In the genomic region with DNA sequence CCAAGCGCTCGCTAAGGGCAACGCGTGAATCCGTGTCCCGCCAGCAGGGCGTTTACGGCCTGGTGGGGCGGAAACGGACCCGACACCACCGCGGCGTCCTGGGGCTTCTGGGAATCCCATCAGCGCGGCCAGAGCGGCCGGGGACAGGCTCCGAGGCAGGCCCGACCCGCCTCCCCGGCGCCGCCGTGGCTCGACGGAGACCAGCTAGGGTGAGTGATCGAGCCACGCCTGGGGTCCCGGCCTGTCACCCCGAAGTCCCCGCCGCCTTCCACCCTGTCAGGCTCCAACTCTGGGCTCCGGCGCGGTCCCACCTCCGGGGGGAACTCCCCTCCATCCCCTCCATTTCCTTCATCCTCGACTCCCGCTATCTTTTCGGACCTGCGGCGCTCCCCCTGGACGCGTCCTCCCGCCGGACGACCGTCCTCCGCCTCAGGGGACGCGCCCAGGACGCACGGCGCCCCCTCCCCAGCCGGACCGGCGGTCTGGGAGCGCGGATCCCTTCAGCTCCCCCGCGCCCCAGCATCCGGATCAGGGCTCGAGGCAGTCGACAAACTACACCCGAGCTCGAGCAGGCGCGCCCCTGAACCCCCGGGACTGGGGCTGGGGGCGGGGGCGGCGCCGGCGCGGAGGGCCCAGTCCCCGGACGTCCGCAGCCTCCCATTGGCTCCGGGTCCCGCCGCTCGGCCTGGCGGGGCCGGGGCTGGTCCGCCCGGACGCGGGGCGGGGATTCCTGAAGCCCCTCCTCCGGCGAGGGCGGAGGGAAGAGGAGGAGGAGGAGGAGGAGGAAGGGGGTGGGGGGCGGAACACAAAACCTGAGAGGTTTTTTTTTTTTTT, we compare ENCODE assay signal across 8 cellular contexts. TPM values are rescaled to one million over a fixed set of nuclear protein-coding genes. Genes with fewer than 3 reads are reported as not detected.
DNase-seq lines count a peak whose midpoint lies in the region; ATAC-seq and TF ChIP-seq lines count a peak whose summit lies in the region.

No MANE protein-coding gene starts in this region.

- peak; percentile 95 for DNase-seq in COLO668 (lab: John Stamatoyannopoulos, UW; ENCODE audit: unreplicated experiment)
- peak; percentile 99 for DNase-seq in HT-29 (ENCODE audit: low spot score)
- peak; percentile 73 for DNase-seq in NK-92 (lab: John Stamatoyannopoulos, UW; ENCODE audit: unreplicated experiment)
- peak; percentile 56 for DNase-seq in activated CD8-positive, alpha-beta memory T cell treated with anti-CD3 and anti-CD28 coated beads, Interleukin-2, amount 50 U/mL, for 1 hour (ENCODE audit: extremely low read depth)
- DNase-seq in mesothelial cell of epicardium (ENCODE audit: low spot score in 2 of 2, unreplicated experiment in 2 of 2) = peak; percentile 93 to 97
- DNase-seq in stimulated activated CD8-positive, alpha-beta memory T cell treated with anti-CD3 and anti-CD28 coated beads, Interleukin-15, amount 100 ng/mL, for 4 hours (ENCODE audit: low read depth in 2 of 2) = peak; percentile 84 to 90

- ATAC-seq in GM19467 (IDR thresholded peaks at IDR 0.05; ENCODE audit: unreplicated experiment) = peak; percentile 70

- H3K36me3 ChIP-seq in endocrine pancreas (ENCODE audit: control insufficient read depth, insufficient read depth, low read length) = no peaks in the 10 kb centered on the region

- H3K4me3 ChIP-seq in endocrine pancreas (ENCODE audit: control insufficient read depth, insufficient read depth, low read length) = peak overlapping the region; percentile 24

- H3K9ac ChIP-seq in endocrine pancreas (ENCODE audit: control insufficient read depth, insufficient read depth, low read length) = peak overlapping the region; percentile 99

- H3K9me3 ChIP-seq in endocrine pancreas (ENCODE audit: control insufficient read depth, low read length) = no peaks in the 10 kb centered on the region

- H3K36me3 Mint-ChIP-seq in mesothelial cell of epicardium = peaks cover 3% of the 10 kb centered on the region

- no peaks in the 10 kb centered on the region for H3K9me3 Mint-ChIP-seq in mesothelial cell of epicardium

- TF ChIP-seq CTCF in mesothelial cell of epicardium (IDR thresholded peaks at IDR 0.05; ENCODE audit: unreplicated experiment) = no peak

- no peaks in the 10 kb centered on the region for H3K27me3 Mint-ChIP-seq in mesothelial cell of epicardium (ENCODE audit: low read depth)

- peak overlapping the region; percentile 78 for H3K4me3 Mint-ChIP-seq in mesothelial cell of epicardium

- H3K27me3 ChIP-seq in endocrine pancreas (ENCODE audit: control insufficient read depth, insufficient read depth, low read length) = no peaks in the 10 kb centered on the region

- peaks cover 24% of the 10 kb centered on the region for H3K4me1 Mint-ChIP-seq in mesothelial cell of epicardium

- no peaks in the 10 kb centered on the region for H3K4me1 ChIP-seq in endocrine pancreas (ENCODE audit: control insufficient read depth, insufficient read depth, low read length)

- H3K27ac Mint-ChIP-seq in mesothelial cell of epicardium = peak overlapping the region; percentile 90

RNA-seq across cellular contexts. Expression of a gene that starts 0.6 kb away (rescaled TPM):
- total RNA-seq in HT-29 (2014; rRNA removed; shearing (Covaris generic)) = 2.6 and 5.2 TPM in 2 replicates
- 35.6 to 38.5 TPM (median 36.9 TPM) in 3 replicates for total RNA-seq in mesothelial cell of epicardium

RNA-seq across cellular contexts. Expression of a gene that starts 35.3 kb away (rescaled TPM):
- total RNA-seq in HT-29 (2014; rRNA removed; shearing (Covaris generic)) = not detected in 2 replicates
- 0.13 to 0.81 TPM (median 0.18 TPM) in 3 replicates for total RNA-seq in mesothelial cell of epicardium

Comparison
In these comparisons a context has a peak if more than half of its experiments do, and no peak if none do; other contexts are left out.
1. Peak in every context shown above with its lines: DNase-seq, ATAC-seq and H3K4me3 ChIP-seq.